Comparison of ENCODE assay signal across 14 cellular contexts in genomic region chr1:145893306-145894055, GRCh38. TPM values are rescaled to one million over a fixed set of nuclear protein-coding genes. Genes with fewer than 3 reads are reported as not detected.
DNase-seq lines count a peak whose midpoint lies in the region; ATAC-seq and TF ChIP-seq lines count a peak whose summit lies in the region.
"Had no signal": no experiment of that assay in that cellular context is flagged by ENCODE, and none has a peak within 500 bp of the region (broad histone marks: within the 10 kb centered on the region; RNA-seq: fewer than 3 reads in every experiment).

No MANE protein-coding gene starts in this region.

- 85 to 96% methylated on average over 5 to 7 of the region's 7 CpGs for WGBS in endodermal cell (ENCODE audit: insufficient coverage in 1 of 2, insufficient read length in 1 of 2), 2 experiments

- H3K4me1 ChIP-seq in Panc1 (ENCODE audit: control insufficient read depth, insufficient read depth, low read length) = peaks cover 25% of the 10 kb centered on the region
- H3K4me1 ChIP-seq in duodenal mucosa (ENCODE audit: control insufficient read depth in 1 of 2, insufficient read depth in 2 of 2, low read length in 2 of 2) = peaks cover 24% of the 10 kb centered on the region in 2 donors
- peaks cover 14% of the 10 kb centered on the region for H3K4me1 ChIP-seq in stomach smooth muscle (ENCODE audit: control insufficient read depth, insufficient read depth, low read length)
- peaks cover 4% of the 10 kb centered on the region for H3K4me1 ChIP-seq in endodermal cell (ENCODE audit: control insufficient read depth, insufficient read depth, low read length)

- H3K9me3 Mint-ChIP-seq in endodermal cell = no peaks in the 10 kb centered on the region
- H3K9me3 Mint-ChIP-seq: dendritic cell treated with granulocyte-macrophage colony-stimulating factor and Interleukin-4, amounts not matched to agents 40 ng/mL and 50 ng/mL, for 4 days; immature natural killer cell had no signal

- no peak for ATAC-seq in Panc1
- ATAC-seq in GM21360 (IDR thresholded peaks at IDR 0.05; ENCODE audit: unreplicated experiment) = no peak
- ATAC-seq: foreskin keratinocyte had no signal

- TF ChIP-seq CTCF in Panc1 (IDR thresholded peaks at IDR 0.05) = no peak
- no peak for TF ChIP-seq CTCF in endodermal cell (conservative IDR thresholded peaks at IDR 0.05)

- H3K4me3 ChIP-seq in Panc1 (ENCODE audit: low read depth in 2 of 2, low read length in 2 of 2) = no peak overlapping the region
- no peak overlapping the region for H3K4me3 ChIP-seq in duodenal mucosa (ENCODE audit: low read depth in 1 of 2, low read length in 2 of 2)
- no peak overlapping the region for H3K4me3 ChIP-seq in stomach smooth muscle (ENCODE audit: low read length in 2 of 2)
- no peak overlapping the region for H3K4me3 ChIP-seq in endodermal cell (ENCODE audit: low read length)
- H3K4me3 ChIP-seq: BLaER1 had no signal

- no peaks in the 10 kb centered on the region for H3K36me3 Mint-ChIP-seq in endodermal cell (ENCODE audit: low read depth)

- intact Hi-C loops in Panc1 (cut with micrococcal nuclease; ENCODE audit: unreplicated experiment) = loop anchor here (5.0 kb wide), 2 partner anchors 69 to 119 kb away; partner anchors contain the start of genes ANKRD34A and POLR3GL
- intact Hi-C loops in posterior cingulate gyrus (cut with DNase I) = loop anchor here (2.0 kb wide), 1 partner anchor 63 kb away; no protein-coding TSS in a partner anchor

- no peaks in the 10 kb centered on the region for H3K36me3 ChIP-seq in Panc1 (ENCODE audit: control insufficient read depth, insufficient read depth, low read length)
- no peaks in the 10 kb centered on the region for H3K36me3 ChIP-seq in duodenal mucosa (ENCODE audit: control insufficient read depth in 1 of 2, insufficient read depth in 2 of 2, low read length in 2 of 2)
- no peaks in the 10 kb centered on the region for H3K36me3 ChIP-seq in stomach smooth muscle (ENCODE audit: control insufficient read depth in 2 of 2, insufficient read depth in 2 of 2, low read length in 2 of 2)
- no peaks in the 10 kb centered on the region for H3K36me3 ChIP-seq in endodermal cell (ENCODE audit: control insufficient read depth, insufficient read depth, low read length)
- H3K36me3 ChIP-seq: BLaER1 had no signal

- H3K27ac Mint-ChIP-seq in endodermal cell = no peak overlapping the region
- H3K27ac Mint-ChIP-seq: activated naive CD8-positive, alpha-beta T cell; dendritic cell treated with granulocyte-macrophage colony-stimulating factor and Interleukin-4, amounts not matched to agents 40 ng/mL and 50 ng/mL, for 4 days; immature natural killer cell had no signal

- no peak for DNase-seq in Panc1 (ENCODE audit: low read depth, low spot score)
- DNase-seq in posterior cingulate gyrus = no peak
- DNase-seq in endodermal cell = no peak
- DNase-seq: activated CD4-positive, CD25-positive, alpha-beta regulatory T cell; foreskin keratinocyte; immature natural killer cell; NCI-H1092 treated with DMSO at 0.1 percent for 48 hours; stimulated activated CD4-positive, alpha-beta T cell treated with anti-CD3 and anti-CD28 coated beads, Interleukin-2, amount 100 ng/mL, for 24 hours had no signal

- no TSS peak for BruUV-seq in Panc1 (replicated peaks; lab: Mats Ljungman, UMichigan)

- H3K9ac ChIP-seq in duodenal mucosa (ENCODE audit: low read depth in 1 of 2, low read length in 2 of 2) = no peak overlapping the region
- H3K9ac ChIP-seq in stomach smooth muscle (ENCODE audit: low read length in 2 of 2) = no peak overlapping the region
- H3K9ac ChIP-seq in endodermal cell (ENCODE audit: extremely low read depth, low read length, poor library complexity, severe bottlenecking) = no peak overlapping the region
- H3K9ac ChIP-seq: BLaER1 had no signal

- POLR2A ChIA-PET in Panc1 (lab: Charles Lee) = interaction anchor here (0.5 kb wide), 1 partner anchor 39 kb away, joined by 4 read pairs; no protein-coding TSS in a partner anchor

- H3K9me3 ChIP-seq in Panc1 (ENCODE audit: control insufficient read depth, insufficient read depth, low read depth, low read length) (no peaks in the 10 kb centered on the region), duodenal mucosa (ENCODE audit: control insufficient read depth in 1 of 2, low read length in 2 of 2) (no peaks in the 10 kb centered on the region), stomach smooth muscle (ENCODE audit: control insufficient read depth in 2 of 2, low read length in 2 of 2) (no peaks in the 10 kb centered on the region), endodermal cell (ENCODE audit: control insufficient read depth, low read length) (no peaks in the 10 kb centered on the region)
- H3K9me3 ChIP-seq: BLaER1 had no signal

- CTCF ChIA-PET in Panc1 (lab: Charles Lee) = interaction anchor here (1.9 kb wide), 1 partner anchor 34 kb away, joined by 7 read pairs; the partner anchor contains the start of gene PIAS3

- in situ Hi-C loops in Panc1 (cut with HindIII; ENCODE audit: low pct_unique_long_range_greater_than_20kb, low sequenced_read_pairs) = no loop called here

- H3K27ac ChIP-seq in Panc1 (ENCODE audit: low read length) (peak overlapping the region; percentile 89), duodenal mucosa (ENCODE audit: low read depth, low read length) (peak overlapping the region; percentile 42), stomach smooth muscle (ENCODE audit: low read length) (peak overlapping the region; percentile 75), endodermal cell (ENCODE audit: low read depth, low read length) (no peak overlapping the region)
- H3K27ac ChIP-seq: BLaER1 had no signal

- H3K27me3 Mint-ChIP-seq in endodermal cell (ENCODE audit: insufficient read depth) = peaks cover 29% of the 10 kb centered on the region
- H3K27me3 Mint-ChIP-seq: activated naive CD8-positive, alpha-beta T cell; dendritic cell treated with granulocyte-macrophage colony-stimulating factor and Interleukin-4, amounts not matched to agents 40 ng/mL and 50 ng/mL, for 4 days had no signal

- H3K4me1 Mint-ChIP-seq in endodermal cell = peaks cover 21% of the 10 kb centered on the region
- H3K4me1 Mint-ChIP-seq: immature natural killer cell had no signal

- H3K4me3 Mint-ChIP-seq in endodermal cell = no peak overlapping the region
- H3K4me3 Mint-ChIP-seq: activated naive CD8-positive, alpha-beta T cell; dendritic cell treated with granulocyte-macrophage colony-stimulating factor and Interleukin-4, amounts not matched to agents 40 ng/mL and 50 ng/mL, for 4 days; immature natural killer cell had no signal

- H3K27me3 ChIP-seq in Panc1 (ENCODE audit: control insufficient read depth, insufficient read depth, low read length) (no peaks in the 10 kb centered on the region), duodenal mucosa (ENCODE audit: control insufficient read depth in 1 of 2, insufficient read depth in 2 of 2, low read length in 2 of 2) (no peaks in the 10 kb centered on the region), stomach smooth muscle (ENCODE audit: control insufficient read depth in 1 of 2, insufficient read depth in 2 of 2, low read length in 2 of 2) (peaks cover 0 to 2% of the 10 kb centered on the region in 2 donors), endodermal cell (ENCODE audit: control insufficient read depth, insufficient read depth, low read length, poor library complexity, severe bottlenecking) (no peaks in the 10 kb centered on the region)
- H3K27me3 ChIP-seq: BLaER1, foreskin keratinocyte had no signal

RNA-seq across cellular contexts. Expression of gene ANKRD35, which starts 7.8 kb away (rescaled TPM):
- total RNA-seq in Panc1 (2021; ENCODE audit: unreplicated experiment) (not detected), endodermal cell (1 to 10 TPM in 1 of 2 donors, under 1 TPM in 1; 0.88 to 1.4 TPM)
- not detected for polyA plus RNA-seq in Panc1 (2012; ENCODE audit: insufficient read length)
- 0.68 TPM for polyA plus RNA-seq in endodermal cell (2013, experiment 1 of 2)
- polyA plus RNA-seq in endodermal cell (2013, experiment 2 of 2) = 0.70 TPM

RNA-seq across cellular contexts. Expression of gene ITGA10, which starts 16.4 kb away (rescaled TPM):
- total RNA-seq in Panc1 (2021; ENCODE audit: unreplicated experiment) = 2.2 TPM
- polyA plus RNA-seq in Panc1 (2012; ENCODE audit: insufficient read length) = 1.3 TPM
- under 1 TPM; 0.18 to 0.33 TPM for total RNA-seq in endodermal cell
- polyA plus RNA-seq in endodermal cell (2013, experiment 1 of 2) = 0.18 TPM
- 0.08 TPM for polyA plus RNA-seq in endodermal cell (2013, experiment 2 of 2)
- polyA plus RNA-seq: immature natural killer cell had no signal

RNA-seq across cellular contexts. Expression of gene PEX11B, which starts 25.0 kb away (rescaled TPM):
- total RNA-seq in Panc1 (2021; ENCODE audit: unreplicated experiment) (27.4 TPM), endodermal cell (10 to 100 TPM; 12.9 to 16.0 TPM)
- 28.0 TPM for polyA plus RNA-seq in Panc1 (2012; ENCODE audit: insufficient read length)
- polyA plus RNA-seq in endodermal cell (2013, experiment 1 of 2) = 18.2 TPM
- polyA plus RNA-seq in endodermal cell (2013, experiment 2 of 2) = 21.8 TPM

RNA-seq across cellular contexts. Expression of gene RBM8A, which starts 33.8 kb away (rescaled TPM):
- total RNA-seq in Panc1 (2021; ENCODE audit: unreplicated experiment) (172 TPM), endodermal cell (100 to 1,000 TPM; 299 to 314 TPM)
- polyA plus RNA-seq in Panc1 (2012; ENCODE audit: insufficient read length) = 208 TPM
- polyA plus RNA-seq in endodermal cell (2013, experiment 1 of 2) = 181 TPM
- polyA plus RNA-seq in endodermal cell (2013, experiment 2 of 2) = 193 TPM

RNA-seq across cellular contexts. Expression of gene PIAS3, which starts 34.6 kb away (rescaled TPM):
- total RNA-seq in Panc1 (2021; ENCODE audit: unreplicated experiment) (68.1 TPM), endodermal cell (10 to 100 TPM; 44.8 to 53.4 TPM)
- 108 TPM for polyA plus RNA-seq in Panc1 (2012; ENCODE audit: insufficient read length)
- 45.1 TPM for polyA plus RNA-seq in endodermal cell (2013, experiment 1 of 2)
- polyA plus RNA-seq in endodermal cell (2013, experiment 2 of 2) = 41.6 TPM
